In the genomic region with DNA sequence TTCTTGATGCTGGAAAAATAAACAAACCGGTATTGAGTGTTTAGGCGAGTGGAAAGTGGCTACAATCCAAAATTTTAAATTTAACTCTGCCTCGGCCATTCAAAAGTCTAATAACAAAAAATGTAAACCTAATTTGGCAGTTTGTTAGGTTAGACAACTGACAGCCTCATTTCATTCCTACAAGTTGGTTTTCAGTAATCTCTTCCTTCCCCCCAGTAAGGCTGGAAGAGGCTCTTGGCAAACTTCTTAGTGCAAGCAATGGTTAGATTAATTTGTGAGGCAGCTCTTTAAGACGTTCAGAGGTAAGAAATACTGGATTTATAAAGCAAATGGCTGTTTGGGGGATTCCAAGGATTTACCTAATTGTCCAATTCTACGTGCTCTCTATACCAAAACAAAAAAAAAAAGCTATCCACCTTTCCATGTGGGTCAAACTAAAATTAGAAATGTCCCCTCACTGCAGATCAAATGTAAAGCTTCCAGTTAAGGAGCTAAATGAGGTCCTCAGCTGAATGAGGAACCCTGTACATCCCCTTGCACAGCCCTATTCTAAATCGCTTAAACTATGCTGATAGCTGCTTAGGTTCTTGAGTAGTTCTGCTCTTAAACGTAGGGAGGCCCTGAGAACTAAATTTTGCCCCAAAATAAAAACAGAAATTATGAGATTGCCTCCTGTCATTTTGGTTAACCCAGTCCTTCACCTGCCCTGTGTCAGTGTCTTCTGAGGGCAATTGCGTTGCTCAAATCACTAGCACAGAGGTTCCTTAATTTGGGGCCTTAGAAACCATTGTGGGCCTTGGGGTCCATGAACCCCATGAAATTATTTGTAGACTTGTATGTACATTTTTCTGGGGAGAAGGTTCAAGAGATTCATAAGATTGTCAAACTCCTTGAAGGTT, we compare ENCODE assay signal across 8 cellular contexts. TPM values are rescaled to one million over a fixed set of nuclear protein-coding genes. Genes with fewer than 3 reads are reported as not detected.
DNase-seq lines count a peak whose midpoint lies in the region; ATAC-seq and TF ChIP-seq lines count a peak whose summit lies in the region.

No MANE protein-coding gene starts in this region.

- H3K4me3 ChIP-seq in MM.1S (ENCODE audit: low read length) = peak overlapping the region; percentile 83; the same call in 1 of the 2 replicates
- H3K4me3 ChIP-seq in neural cell (ENCODE audit: low read length) = peak overlapping the region; percentile 86

- H3K79me2 ChIP-seq in MM.1S (ENCODE audit: low read length) = peaks cover 25% of the 10 kb centered on the region
- peaks cover 24% of the 10 kb centered on the region for H3K79me2 ChIP-seq in neural cell (replicated peaks; ENCODE audit: insufficient read depth, low read length)

- H3K9ac ChIP-seq in MM.1S (ENCODE audit: low read length) (no peak overlapping the region), neural cell (ENCODE audit: low read length) (peak overlapping the region; percentile 81)

- H2AFZ ChIP-seq in MM.1S (ENCODE audit: low read length) = no peak overlapping the region
- no peak overlapping the region for H2AFZ ChIP-seq in neural cell (ENCODE audit: low read depth, low read length)

- H3K4me3 Mint-ChIP-seq in CD4-positive, alpha-beta T cell = peak overlapping the region; percentile 76
- peak overlapping the region; percentile 99 for H3K4me3 Mint-ChIP-seq in chondrocyte (ENCODE audit: unreplicated experiment)

- H3K4me2 ChIP-seq in MM.1S (ENCODE audit: low read depth, low read length) = peak overlapping the region; percentile 90
- peak overlapping the region; percentile 100 for H3K4me2 ChIP-seq in neural cell (ENCODE audit: low read length)

- H3K27me3 Mint-ChIP-seq in CD4-positive, alpha-beta T cell = peaks cover 8% of the 10 kb centered on the region
- H3K27me3 Mint-ChIP-seq in chondrocyte (ENCODE audit: low read depth) = no peaks in the 10 kb centered on the region

- H3K36me3 ChIP-seq in MM.1S (replicated peaks; ENCODE audit: insufficient read depth, low read length) (no peaks in the 10 kb centered on the region), neural cell (ENCODE audit: insufficient read depth, low read length) (no peaks in the 10 kb centered on the region)

- H3K9me3 ChIP-seq in CD4-positive, alpha-beta T cell (ENCODE audit: control insufficient read depth, low read length) = no peaks in the 10 kb centered on the region
- no peaks in the 10 kb centered on the region for H3K9me3 ChIP-seq in MM.1S (replicated peaks; ENCODE audit: insufficient read depth, low read length)
- no peaks in the 10 kb centered on the region for H3K9me3 ChIP-seq in neural cell (ENCODE audit: low read length)

- no peak for TF ChIP-seq RAD21 in neural cell (conservative IDR thresholded peaks at IDR 0.05)

- H3K27me3 ChIP-seq in CD4-positive, alpha-beta T cell (ENCODE audit: control insufficient read depth, insufficient read depth, low read length) = no peaks in the 10 kb centered on the region
- H3K27me3 ChIP-seq in MM.1S (replicated peaks; ENCODE audit: insufficient read depth, low read length) = no peaks in the 10 kb centered on the region
- no peaks in the 10 kb centered on the region for H3K27me3 ChIP-seq in neural cell (ENCODE audit: insufficient read depth, low read depth, low read length)

- H3K9me2 ChIP-seq in MM.1S (replicated peaks; ENCODE audit: insufficient read depth, low read length) = no peaks in the 10 kb centered on the region
- no peaks in the 10 kb centered on the region for H3K9me2 ChIP-seq in neural cell (ENCODE audit: insufficient read depth, low read length)

- no peak for DNase-seq in CD4-positive, alpha-beta T cell
- DNase-seq in MM.1S (no peak), chondrocyte (ENCODE audit: low spot score) (no peak), COLO829 (ENCODE audit: low spot score) (no peak)
- DNase-seq in activated effector memory CD4-positive, alpha-beta T cell treated with Interleukin-2 at 50 U/mL for 16 hours = no peak
- DNase-seq in activated CD4-positive, CD25-positive, alpha-beta regulatory T cell (lab: John Stamatoyannopoulos, UW) = no peak

- H3K9me3 Mint-ChIP-seq in CD4-positive, alpha-beta T cell = no peaks in the 10 kb centered on the region
- H3K9me3 Mint-ChIP-seq in chondrocyte (ENCODE audit: low read depth) = no peaks in the 10 kb centered on the region

- H3K4me1 ChIP-seq in MM.1S (ENCODE audit: low read length) = peaks cover 13% of the 10 kb centered on the region

- H3K27ac ChIP-seq in CD4-positive, alpha-beta T cell (ENCODE audit: low read depth, low read length) = peak overlapping the region; percentile 70
- H3K27ac ChIP-seq in MM.1S (ENCODE audit: low read length) (no peak overlapping the region), neural cell (ENCODE audit: low read length) (peak overlapping the region; percentile 93)

- CTCF ChIA-PET in CD4-positive, alpha-beta T cell (lab: Charles Lee) = interaction anchor here (0.5 to 6.4 kb wide), 17 partner anchors 7 to 164 kb away, joined by 3 to 168 read pairs (median 5); a partner anchor contains a TSS

- TF ChIP-seq EP300 in neural cell (conservative IDR thresholded peaks at IDR 0.05; ENCODE audit: poor library complexity, severe bottlenecking) = no peak

- H3K27ac Mint-ChIP-seq in CD4-positive, alpha-beta T cell = peak overlapping the region; percentile 99
- H3K27ac Mint-ChIP-seq in chondrocyte (ENCODE audit: unreplicated experiment) = peak overlapping the region; percentile 67

- peaks cover 29% of the 10 kb centered on the region for H3K36me3 Mint-ChIP-seq in CD4-positive, alpha-beta T cell (ENCODE audit: low read depth)
- H3K36me3 Mint-ChIP-seq in chondrocyte (ENCODE audit: low read depth) = peaks cover 4% of the 10 kb centered on the region

- intact Hi-C loops in CD4-positive, alpha-beta T cell (cut with DNase I, micrococcal nuclease) = no loop called here

- H3K4me1 Mint-ChIP-seq in CD4-positive, alpha-beta T cell (ENCODE audit: low read depth) = peaks cover 58% of the 10 kb centered on the region
- H3K4me1 Mint-ChIP-seq in chondrocyte (ENCODE audit: low read depth) = peaks cover 30% of the 10 kb centered on the region

- H3F3A ChIP-seq in MM.1S (ENCODE audit: insufficient read depth, low read length) (peaks cover 40% of the 10 kb centered on the region), neural cell (ENCODE audit: insufficient read depth, low read length, poor library complexity, severe bottlenecking) (peaks cover 4% of the 10 kb centered on the region)

- H4K20me1 ChIP-seq in MM.1S (ENCODE audit: insufficient read depth, low read length) (no peaks in the 10 kb centered on the region; the same call in 1 of the 2 replicates), neural cell (ENCODE audit: insufficient read depth) (peaks cover 4% of the 10 kb centered on the region)

- no peak for TF ChIP-seq CTCF in CD4-positive, alpha-beta T cell (IDR thresholded peaks at IDR 0.05)
- no peak for TF ChIP-seq CTCF in MM.1S (IDR thresholded peaks at IDR 0.05; ENCODE audit: low read length)
- no peak for TF ChIP-seq CTCF in chondrocyte (IDR thresholded peaks at IDR 0.05)
- TF ChIP-seq CTCF in neural cell (IDR thresholded peaks at IDR 0.05; ENCODE audit: poor library complexity, severe bottlenecking) = no peak

- POLR2A ChIA-PET in CD4-positive, alpha-beta T cell (lab: Charles Lee) = interaction anchor here (0.6 to 10.9 kb wide), 16 partner anchors 9 to 260 kb away, joined by 3 to 630 read pairs (median 18); a partner anchor contains a TSS

- no peak for ATAC-seq in CD4-positive, alpha-beta T cell (ENCODE audit: poor library complexity)
- ATAC-seq in HG03025 (IDR thresholded peaks at IDR 0.05; ENCODE audit: low FRiP score, unreplicated experiment) = no peak

TF ChIP-seq in neural cell, 6 proteins besides CTCF, POLR2A, EP300 and RAD21:
- no peak for TF ChIP-seq EZH2 (IDR thresholded peaks at IDR 0.05; ENCODE audit: borderline replicate concordance, insufficient read depth, low read length, poor library complexity, severe bottlenecking)
- TF ChIP-seq MXI1 (conservative IDR thresholded peaks at IDR 0.05; ENCODE audit: poor library complexity, severe bottlenecking) = no peak
- TF ChIP-seq TAF1 (IDR thresholded peaks at IDR 0.05; ENCODE audit: low read depth) = no peak
- TF ChIP-seq, protein P1, sequence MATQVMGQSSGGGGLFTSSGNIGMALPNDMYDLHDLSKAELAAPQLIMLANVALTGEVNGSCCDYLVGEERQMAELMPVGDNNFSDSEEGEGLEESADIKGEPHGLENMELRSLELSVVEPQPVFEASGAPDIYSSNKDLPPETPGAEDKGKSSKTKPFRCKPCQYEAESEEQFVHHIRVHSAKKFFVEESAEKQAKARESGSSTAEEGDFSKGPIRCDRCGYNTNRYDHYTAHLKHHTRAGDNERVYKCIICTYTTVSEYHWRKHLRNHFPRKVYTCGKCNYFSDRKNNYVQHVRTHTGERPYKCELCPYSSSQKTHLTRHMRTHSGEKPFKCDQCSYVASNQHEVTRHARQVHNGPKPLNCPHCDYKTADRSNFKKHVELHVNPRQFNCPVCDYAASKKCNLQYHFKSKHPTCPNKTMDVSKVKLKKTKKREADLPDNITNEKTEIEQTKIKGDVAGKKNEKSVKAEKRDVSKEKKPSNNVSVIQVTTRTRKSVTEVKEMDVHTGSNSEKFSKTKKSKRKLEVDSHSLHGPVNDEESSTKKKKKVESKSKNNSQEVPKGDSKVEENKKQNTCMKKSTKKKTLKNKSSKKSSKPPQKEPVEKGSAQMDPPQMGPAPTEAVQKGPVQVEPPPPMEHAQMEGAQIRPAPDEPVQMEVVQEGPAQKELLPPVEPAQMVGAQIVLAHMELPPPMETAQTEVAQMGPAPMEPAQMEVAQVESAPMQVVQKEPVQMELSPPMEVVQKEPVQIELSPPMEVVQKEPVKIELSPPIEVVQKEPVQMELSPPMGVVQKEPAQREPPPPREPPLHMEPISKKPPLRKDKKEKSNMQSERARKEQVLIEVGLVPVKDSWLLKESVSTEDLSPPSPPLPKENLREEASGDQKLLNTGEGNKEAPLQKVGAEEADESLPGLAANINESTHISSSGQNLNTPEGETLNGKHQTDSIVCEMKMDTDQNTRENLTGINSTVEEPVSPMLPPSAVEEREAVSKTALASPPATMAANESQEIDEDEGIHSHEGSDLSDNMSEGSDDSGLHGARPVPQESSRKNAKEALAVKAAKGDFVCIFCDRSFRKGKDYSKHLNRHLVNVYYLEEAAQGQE (IDR thresholded peaks at IDR 0.05; ENCODE audit: borderline replicate concordance) = no peak
- TF ChIP-seq POLR2AphosphoS5 (IDR thresholded peaks at IDR 0.05) = no peak
- no peak for TF ChIP-seq SMC3 (conservative IDR thresholded peaks at IDR 0.05; ENCODE audit: poor library complexity)

RNA-seq across cellular contexts. Expression of a gene that starts 2.9 kb away (rescaled TPM):
- 10 to 100 TPM; 50.5 to 50.9 TPM for total RNA-seq in CD4-positive, alpha-beta T cell
- 35.9 to 41.0 TPM (median 36.4 TPM) in 3 replicates for total RNA-seq in chondrocyte
- polyA plus RNA-seq in neural cell = 9.0 and 10.2 TPM in 2 replicates
- polyA minus RNA-seq in neural cell = 21.7 and 22.5 TPM in 2 replicates

RNA-seq across cellular contexts. Expression of a gene that starts 10.5 kb away (rescaled TPM):
- total RNA-seq in CD4-positive, alpha-beta T cell = 1 to 10 TPM; 1.3 to 1.5 TPM
- total RNA-seq in chondrocyte = 3.7 to 7.9 TPM (median 6.4 TPM) in 3 replicates
- polyA plus RNA-seq in neural cell = 13.9 and 17.9 TPM in 2 replicates
- polyA minus RNA-seq in neural cell = 12.2 and 14.1 TPM in 2 replicates

RNA-seq across cellular contexts. Expression of a gene that starts 15.7 kb away (rescaled TPM):
- total RNA-seq in CD4-positive, alpha-beta T cell = 10 to 100 TPM; 24.8 to 26.3 TPM
- 4.7 to 6.8 TPM (median 5.6 TPM) in 3 replicates for total RNA-seq in chondrocyte
- polyA plus RNA-seq in neural cell = 3.1 and 8.4 TPM in 2 replicates
- polyA minus RNA-seq in neural cell = 1.7 TPM in 2 replicates

RNA-seq across cellular contexts. Expression of a gene that starts 18.8 kb away (rescaled TPM):
- total RNA-seq in CD4-positive, alpha-beta T cell = 1 to 10 TPM; 1.8 to 2.4 TPM
- 123 to 135 TPM (median 128 TPM) in 3 replicates for total RNA-seq in chondrocyte
- polyA plus RNA-seq in neural cell = 0.36 and 1.3 TPM in 2 replicates
- polyA minus RNA-seq in neural cell = 1.2 and 3.9 TPM in 2 replicates
